ENCODE assay signal across 2 cellular contexts in the genomic region with DNA sequence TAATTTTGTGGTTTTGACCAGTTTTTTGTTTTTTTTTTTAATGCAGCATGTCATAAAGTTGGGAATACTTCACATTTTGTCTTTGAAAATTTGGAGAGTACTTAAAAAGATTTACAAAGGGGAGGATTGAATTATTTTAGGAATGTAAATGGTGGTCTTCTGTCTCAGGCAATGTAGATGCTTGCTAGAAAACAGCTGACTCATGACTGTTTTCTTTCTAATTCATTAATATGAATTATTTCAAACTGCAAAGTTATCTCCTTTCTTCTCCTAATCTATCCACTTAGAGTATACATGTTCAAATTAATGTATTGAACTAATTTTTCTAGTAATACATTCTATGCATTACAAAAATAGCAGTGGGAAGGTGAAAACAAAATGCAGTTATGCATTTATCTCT.
TF ChIP-seq lines count a peak whose summit lies in the region.

No MANE protein-coding gene starts in this region.

TF ChIP-seq in HepG2, 621 proteins besides CTCF, POLR2A, EP300 and RAD21:
- TF ChIP-seq TMF1 (CRISPR knock-in tag; IDR thresholded peaks at IDR 0.05; ENCODE audit: low read depth) (no peak), MAFK (conservative IDR thresholded peaks at IDR 0.05 in 1 of 2, IDR thresholded peaks at IDR 0.05 in 1 of 2; ENCODE audit: low read length in 2 of 2) (peak; percentile 40 to 74; a peak in 3 of 4 replicates), HOMEZ (CRISPR knock-in tag; IDR thresholded peaks at IDR 0.05; ENCODE audit: low read depth) (no peak), MAFF (IDR thresholded peaks at IDR 0.05; ENCODE audit: low read depth, low read length) (peak; percentile 56; the same call in 1 of the 2 replicates), HNRNPLL (IDR thresholded peaks at IDR 0.05; ENCODE audit: low read depth, low read length, poor library complexity, severe bottlenecking) (no peak), ZNF121 (CRISPR knock-in tag; IDR thresholded peaks at IDR 0.05) (no peak)

TF ChIP-seq in K562, 482 proteins besides CTCF, POLR2A, EP300 and RAD21:
- TF ChIP-seq ZNF316 (IDR thresholded peaks at IDR 0.05), result peak; percentile 12; the same call in 1 of the 2 replicates
- no peak for TF ChIP-seq ZNF444 (CRISPR knock-in tag; IDR thresholded peaks at IDR 0.05)
